ENCODE assay signal across 15 cellular contexts in genomic region chr6:144715344-144715743, GRCh38.
DNase-seq lines count a peak whose midpoint lies in the region; ATAC-seq and TF ChIP-seq lines count a peak whose summit lies in the region.
"Had no signal": no experiment of that assay in that cellular context is flagged by ENCODE, and none has a peak within 500 bp of the region (broad histone marks: within the 10 kb centered on the region; RNA-seq: fewer than 3 reads in every experiment).

No MANE protein-coding gene starts in this region.

- no peak for TF ChIP-seq POLR2A in tibial nerve (IDR thresholded peaks at IDR 0.05)

- H3K14ac ChIP-seq in H9 (ENCODE audit: insufficient read depth, low read length), result no peak overlapping the region

- H3K36me3 ChIP-seq in OCI-LY3 (replicated peaks; ENCODE audit: low read depth, low read length) (no peaks in the 10 kb centered on the region), neural cell (ENCODE audit: insufficient read depth, low read length) (no peaks in the 10 kb centered on the region), tibial nerve (peaks cover 0 to 16% (median 0%) of the 10 kb centered on the region in 3 donors)
- H3K36me3 ChIP-seq: neural progenitor cell, thyroid gland had no signal

- H3K4me3 Mint-ChIP-seq in H9, result no peak overlapping the region
- H3K4me3 Mint-ChIP-seq: CD8-positive, alpha-beta memory T cell; neural progenitor cell had no signal

- H4K8ac ChIP-seq in H9 (replicated peaks; ENCODE audit: insufficient read length, low read depth, low read length), result no peak overlapping the region

- H3K36me3 Mint-ChIP-seq in H9 (ENCODE audit: insufficient read depth in 1 of 3, low read depth in 3 of 3), result peaks cover 0 to 4% (median 0%) of the 10 kb centered on the region in 3 experiments; a peak in 1 of 7 replicates

- no peak overlapping the region for H2AK5ac ChIP-seq in H9 (ENCODE audit: insufficient read length, low read length)

- H3T11ph ChIP-seq in H9 (ENCODE audit: low read length), result no peak overlapping the region

- DNase-seq in H9, result no peak
- no peak for DNase-seq in tibial nerve (ENCODE audit: low spot score in 2 of 2)
- DNase-seq: activated effector memory CD4-positive, alpha-beta T cell treated with anti-CD3 and anti-CD28 coated beads, Interleukin-2, amount 50 U/mL, for 16 hours; CD8-positive, alpha-beta memory T cell; heart left ventricle; Kasumi-1; thyroid gland had no signal

- H4K91ac ChIP-seq in H9 (ENCODE audit: insufficient read length, low read depth, low read length), result no peak overlapping the region

- H3K18ac ChIP-seq in H9 (ENCODE audit: insufficient read length, low read depth, low read length), result no peak overlapping the region

- H3K27me3 ChIP-seq in H9 (ENCODE audit: insufficient read depth, low read length), result no peaks in the 10 kb centered on the region
- H3K27me3 ChIP-seq in OCI-LY3 (ENCODE audit: low read depth, low read length), result no peaks in the 10 kb centered on the region
- no peaks in the 10 kb centered on the region for H3K27me3 ChIP-seq in neural cell (ENCODE audit: insufficient read depth, low read depth, low read length)
- H3K27me3 ChIP-seq in tibial nerve, result no peaks in the 10 kb centered on the region
- H3K27me3 ChIP-seq: heart left ventricle, neural progenitor cell, thyroid gland had no signal

- no peak overlapping the region for H2AFZ ChIP-seq in H9 (ENCODE audit: low read length)
- no peak overlapping the region for H2AFZ ChIP-seq in OCI-LY3 (ENCODE audit: low read depth, low read length)
- no peak overlapping the region for H2AFZ ChIP-seq in neural cell (ENCODE audit: low read depth, low read length)
- H2AFZ ChIP-seq: neural progenitor cell had no signal

- no peak overlapping the region for H2BK5ac ChIP-seq in H9 (ENCODE audit: insufficient read length, low read length)

- H3K9me2 ChIP-seq in neural cell (ENCODE audit: insufficient read depth, low read length), result no peaks in the 10 kb centered on the region

- no peaks in the 10 kb centered on the region for H3K9me3 Mint-ChIP-seq in H9
- H3K9me3 Mint-ChIP-seq: CD8-positive, alpha-beta memory T cell; neural progenitor cell had no signal

- H3F3A ChIP-seq in neural cell (ENCODE audit: insufficient read depth, low read length, poor library complexity, severe bottlenecking), result no peaks in the 10 kb centered on the region

- WGBS in H9 (ENCODE audit: extremely low coverage, insufficient read length, low lambda C conversion rate), result no CpG with 5 or more reads among the region's 2 CpGs
- WGBS in tibial nerve, 2 donors, result 77 to 84% methylated on average over 2 of the region's 2 CpGs

- no peak overlapping the region for H2BK12ac ChIP-seq in H9 (ENCODE audit: insufficient read length, low read depth, low read length)

- H3K4me1 ChIP-seq in H9 (ENCODE audit: insufficient read depth, low read length) (no peaks in the 10 kb centered on the region), OCI-LY3 (ENCODE audit: low read length) (no peaks in the 10 kb centered on the region; the same call in none of the 2 replicates), tibial nerve (peaks cover 0 to 19% (median 2%) of the 10 kb centered on the region in 4 donors)
- H3K4me1 ChIP-seq: neural progenitor cell had no signal

- no peak overlapping the region for H3K9ac ChIP-seq in H9 (ENCODE audit: extremely low read depth, insufficient read length, low read length)
- H3K9ac ChIP-seq in OCI-LY3 (ENCODE audit: low read length), result no peak overlapping the region
- no peak overlapping the region for H3K9ac ChIP-seq in neural cell (ENCODE audit: low read length)
- H3K9ac ChIP-seq: neural progenitor cell had no signal

- no peak overlapping the region for H3K4ac ChIP-seq in H9 (ENCODE audit: low read depth, low read length)

- H3K27ac ChIP-seq in H9 (ENCODE audit: insufficient read length, low read depth, low read length) (no peak overlapping the region), OCI-LY3 (ENCODE audit: low read length) (no peak overlapping the region), neural cell (ENCODE audit: low read length) (peak overlapping the region; percentile 14), tibial nerve (no peak overlapping the region)
- H3K27ac ChIP-seq: epithelial cell of prostate, heart left ventricle, neural progenitor cell, thyroid gland had no signal

- H4K20me1 ChIP-seq in H9 (ENCODE audit: control insufficient read depth, insufficient read depth, insufficient read length) (no peaks in the 10 kb centered on the region), OCI-LY3 (ENCODE audit: insufficient read depth, low read length) (no peaks in the 10 kb centered on the region), neural cell (ENCODE audit: insufficient read depth) (no peaks in the 10 kb centered on the region)

- H3K23ac ChIP-seq in H9 (ENCODE audit: insufficient read length, low read depth, low read length), result no peak overlapping the region

- no peak overlapping the region for H4K5ac ChIP-seq in H9 (ENCODE audit: insufficient read length, low read depth, low read length)

- H3K4me3 ChIP-seq in OCI-LY3 (ENCODE audit: low read length) (no peak overlapping the region), neural cell (ENCODE audit: low read length) (no peak overlapping the region), tibial nerve (no peak overlapping the region)
- H3K4me3 ChIP-seq: heart left ventricle, neural progenitor cell, thyroid gland had no signal

- H3K9me3 ChIP-seq in H9 (ENCODE audit: control insufficient read depth, low read depth, low read length), result no peaks in the 10 kb centered on the region
- H3K9me3 ChIP-seq in OCI-LY3 (ENCODE audit: insufficient read depth, low read length), result no peaks in the 10 kb centered on the region
- H3K9me3 ChIP-seq in neural cell (ENCODE audit: low read length), result no peaks in the 10 kb centered on the region
- no peaks in the 10 kb centered on the region for H3K9me3 ChIP-seq in tibial nerve
- H3K9me3 ChIP-seq: heart left ventricle, thyroid gland had no signal

- TF ChIP-seq RAD21 in neural cell (conservative IDR thresholded peaks at IDR 0.05), result no peak

- H3K79me2 ChIP-seq in H9 (ENCODE audit: insufficient read depth, low read length), result no peaks in the 10 kb centered on the region
- no peaks in the 10 kb centered on the region for H3K79me2 ChIP-seq in OCI-LY3 (ENCODE audit: low read length)
- no peaks in the 10 kb centered on the region for H3K79me2 ChIP-seq in neural cell (replicated peaks; ENCODE audit: insufficient read depth, low read length)

- H3K27me3 Mint-ChIP-seq in H9 (ENCODE audit: low read depth), result no peaks in the 10 kb centered on the region
- H3K27me3 Mint-ChIP-seq: CD8-positive, alpha-beta memory T cell had no signal

- H2BK15ac ChIP-seq in H9 (ENCODE audit: low read depth, low read length), result no peak overlapping the region

- TF ChIP-seq CTCF in H9 (conservative IDR thresholded peaks at IDR 0.05) (no peak), OCI-LY3 (IDR thresholded peaks at IDR 0.05; ENCODE audit: low read depth, low read length) (no peak), neural cell (IDR thresholded peaks at IDR 0.05; ENCODE audit: poor library complexity, severe bottlenecking) (no peak), tibial nerve (IDR thresholded peaks at IDR 0.05) (no peak)

- H3K56ac ChIP-seq in H9 (ENCODE audit: insufficient read length, low read depth, low read length), result no peak overlapping the region

- peak overlapping the region in 2 of 3 experiments; percentile 62 to 95; a peak in 4 of 7 replicates for H3K27ac Mint-ChIP-seq in H9
- H3K27ac Mint-ChIP-seq: neural progenitor cell had no signal

- H3K4me2 ChIP-seq in H9 (ENCODE audit: insufficient read depth, insufficient read length, low read length) (no peak overlapping the region), OCI-LY3 (ENCODE audit: low read length) (0 out of 2 replicates have a peak overlapping the region, but pooled peaks have one; percentile 17), neural cell (ENCODE audit: low read length) (no peak overlapping the region)
- H3K4me2 ChIP-seq: neural progenitor cell had no signal

- H3K4me1 Mint-ChIP-seq in H9, result peaks cover 14 to 24% of the 10 kb centered on the region in 2 experiments
- H3K4me1 Mint-ChIP-seq: neural progenitor cell had no signal

- no peaks in the 10 kb centered on the region for H3K79me1 ChIP-seq in H9 (ENCODE audit: insufficient read depth, low read depth, low read length, poor library complexity, severe bottlenecking)

- TF ChIP-seq EP300 in neural cell (conservative IDR thresholded peaks at IDR 0.05; ENCODE audit: poor library complexity, severe bottlenecking) (no peak), tibial nerve (IDR thresholded peaks at IDR 0.05) (no peak)

- no peak overlapping the region for H2BK120ac ChIP-seq in H9 (ENCODE audit: low read depth, low read length, poor library complexity, severe bottlenecking)

- no peak overlapping the region for H2BK20ac ChIP-seq in H9 (ENCODE audit: low read depth, low read length, poor library complexity, severe bottlenecking)

- H3K23me2 ChIP-seq in H9 (ENCODE audit: insufficient read length, low read depth, low read length, poor library complexity, severe bottlenecking), result no peaks in the 10 kb centered on the region

- peak; percentile 98 for ATAC-seq in GM19324 (IDR thresholded peaks at IDR 0.05; ENCODE audit: low FRiP score, unreplicated experiment)
- ATAC-seq in HG02981 (IDR thresholded peaks at IDR 0.05; ENCODE audit: unreplicated experiment), result no peak
- ATAC-seq in HG02870 (IDR thresholded peaks at IDR 0.05; ENCODE audit: unreplicated experiment), result no peak
- ATAC-seq: heart left ventricle, left lobe of liver had no signal

TF ChIP-seq in neural cell, 6 proteins besides CTCF, POLR2A, EP300 and RAD21 (continues in another document):
- no peak for TF ChIP-seq EZH2 (IDR thresholded peaks at IDR 0.05; ENCODE audit: borderline replicate concordance, insufficient read depth, low read length, poor library complexity, severe bottlenecking)
- TF ChIP-seq POLR2AphosphoS5 (IDR thresholded peaks at IDR 0.05), result no peak
